In genomic region chr9:17856995-17857394, GRCh38 we compare ENCODE assay signal across 33 cellular contexts.
DNase-seq lines count a peak whose midpoint lies in the region; ATAC-seq, FAIRE-seq and TF ChIP-seq lines count a peak whose summit lies in the region.
"Had no signal": no experiment of that assay in that cellular context is flagged by ENCODE, and none has a peak within 500 bp of the region (broad histone marks: within the 10 kb centered on the region; RNA-seq: fewer than 3 reads in every experiment).

No MANE protein-coding gene starts in this region.

- H2BK120ac ChIP-seq in H1 (replicated peaks; ENCODE audit: low read depth, low read length): no peak overlapping the region

- H4K20me1 ChIP-seq in H1 (replicated peaks in 1 of 2; ENCODE audit: control insufficient read depth in 1 of 2, insufficient read depth in 2 of 2, low read length in 2 of 2) (no peaks in the 10 kb centered on the region), neural cell (ENCODE audit: insufficient read depth) (no peaks in the 10 kb centered on the region)
- H4K20me1 ChIP-seq: BLaER1; BLaER1 treated with 17β-estradiol and CSF1 and Interleukin-3, amounts not matched to agents 10 nM and 100 nM had no signal

- H3K9ac ChIP-seq in H1 (replicated peaks in 1 of 4; ENCODE audit: extremely low read depth in 1 of 4, low read depth in 3 of 4, low read length in 3 of 4) (no peak overlapping the region), neural cell (ENCODE audit: low read length) (no peak overlapping the region)
- H3K9ac ChIP-seq: BLaER1; BLaER1 treated with 17β-estradiol and CSF1 and Interleukin-3, amounts not matched to agents 10 nM and 100 nM had no signal

- no peak overlapping the region for H3K14ac ChIP-seq in H1 (ENCODE audit: insufficient read length)

- ATAC-seq in stimulated activated naive CD8-positive, alpha-beta T cell treated with anti-CD3 and anti-CD28 coated beads, Interleukin-15, Interleukin-2, amounts not matched to agents 100 U/mL and 50 U/mL, for 24 hours: no peak
- ATAC-seq: A549; CD8-positive, alpha-beta T cell had no signal

- no peak overlapping the region for H3K27ac ChIP-seq in H1 (ENCODE audit: low read depth, low read length)
- peak overlapping the region; percentile 34 for H3K27ac ChIP-seq in neural cell (ENCODE audit: low read length)
- H3K27ac ChIP-seq: 22Rv1; A549; BLaER1; BLaER1 treated with 17β-estradiol and CSF1 and Interleukin-3, amounts not matched to agents 10 nM and 100 nM; C4-2B had no signal

- H3K79me2 ChIP-seq in H1 (ENCODE audit: control insufficient read depth in 1 of 2, insufficient read depth in 2 of 2, low read length in 2 of 2) (no peaks in the 10 kb centered on the region), neural cell (replicated peaks; ENCODE audit: insufficient read depth, low read length) (no peaks in the 10 kb centered on the region)

- no peak overlapping the region for H2BK15ac ChIP-seq in H1 (ENCODE audit: low read length)

- H2AK5ac ChIP-seq in H1 (ENCODE audit: low read depth, low read length): no peak overlapping the region

- H4K91ac ChIP-seq in H1 (replicated peaks; ENCODE audit: insufficient read length, low read length): no peak overlapping the region

- H3K23ac ChIP-seq in H1 (ENCODE audit: insufficient read length): no peak overlapping the region

- no peak for TF ChIP-seq POLR2A in H1 (IDR thresholded peaks at IDR 0.05; ENCODE audit: control extremely low read depth in 1 of 2, low read depth in 2 of 2, low read length in 2 of 2)

- no peak overlapping the region for H3K18ac ChIP-seq in H1 (ENCODE audit: extremely low read depth, low read length)

- no peak overlapping the region for H3K56ac ChIP-seq in H1 (replicated peaks; ENCODE audit: insufficient read length, low read depth, low read length)

- H2BK20ac ChIP-seq in H1 (ENCODE audit: low read length): no peak overlapping the region

- H4K5ac ChIP-seq in H1 (ENCODE audit: insufficient read length, low read depth, low read length): no peak overlapping the region

- POLR2A ChIA-PET in HEK293T (lab: Yijun Ruan, JAX) (no interaction called here), H1 (lab: Charles Lee; ENCODE audit: partially characterized antibody) (no interaction called here)

- no peak overlapping the region for H2BK5ac ChIP-seq in H1 (ENCODE audit: low read depth, low read length)

- H3K79me1 ChIP-seq in H1 (ENCODE audit: low read depth, low read length): no peaks in the 10 kb centered on the region

- H2AFZ ChIP-seq in H1 (ENCODE audit: low read length) (peak overlapping the region; percentile 53; the same call in 1 of the 2 replicates), neural cell (ENCODE audit: low read depth, low read length) (no peak overlapping the region)

- CTCF ChIA-PET in HEK293T (lab: Yijun Ruan, JAX) (no interaction called here), H1 (lab: Charles Lee; ENCODE audit: partially characterized antibody) (no interaction called here)

- no peak overlapping the region for H4K8ac ChIP-seq in H1 (ENCODE audit: extremely low read depth, insufficient read depth, low read length)

- no peak for TF ChIP-seq EP300 in H1 (IDR thresholded peaks at IDR 0.05; ENCODE audit: borderline replicate concordance in 1 of 2, low read depth in 2 of 2, low read length in 2 of 2)
- TF ChIP-seq EP300 in neural cell (conservative IDR thresholded peaks at IDR 0.05; ENCODE audit: poor library complexity, severe bottlenecking): peak; percentile 93

- no peaks in the 10 kb centered on the region for H3K9me2 ChIP-seq in neural cell (ENCODE audit: insufficient read depth, low read length)

- 95% methylated on average over 3 of the region's 3 CpGs; no CpG with 5 or more reads in 1 of the 2 experiments for WGBS in H1 (ENCODE audit: extremely low coverage in 1 of 2, insufficient coverage in 1 of 2, insufficient read length in 1 of 2, insufficient replicate concordance in 2 of 2, low coverage in 1 of 2, low lambda C conversion rate in 2 of 2, missing lambda C conversion rate in 1 of 2), 2 experiments

- FAIRE-seq in H1 (lab: Jason Lieb, UNC): no peak
- FAIRE-seq: A204.1, A549, D721Med had no signal

- H3K9me3 ChIP-seq in H1 (ENCODE audit: insufficient read depth in 2 of 2, low read depth in 1 of 2, low read length in 1 of 2) (no peaks in the 10 kb centered on the region), neural cell (ENCODE audit: low read length) (no peaks in the 10 kb centered on the region)
- H3K9me3 ChIP-seq: A549; BE2C; BLaER1; BLaER1 treated with 17β-estradiol and CSF1 and Interleukin-3, amounts not matched to agents 10 nM and 100 nM; Caco-2 had no signal

- H3K36me3 ChIP-seq in H1 (ENCODE audit: control insufficient read depth in 2 of 4, insufficient read depth in 4 of 4, low read length in 3 of 4) (no peaks in the 10 kb centered on the region), neural cell (ENCODE audit: insufficient read depth, low read length) (no peaks in the 10 kb centered on the region)
- H3K36me3 ChIP-seq: BE2C; BLaER1; BLaER1 treated with 17β-estradiol and CSF1 and Interleukin-3, amounts not matched to agents 10 nM and 100 nM had no signal

- DNase-seq in HEK293T (ENCODE audit: extremely low spot score) (no peak), H1 (ENCODE audit: low read depth in 1 of 2, low spot score in 2 of 2) (no peak), MV-4-11 (lab: John Stamatoyannopoulos, UW) (no peak), AG08395 (ENCODE audit: low spot score) (no peak)
- no peak for DNase-seq in stimulated activated naive CD8-positive, alpha-beta T cell treated with anti-CD3 and anti-CD28 coated beads, Interleukin-15, Interleukin-2, amounts not matched to agents 100 U/mL and 50 U/mL, for 24 hours
- DNase-seq: 8988T; ACHN; AML-193; BE2C; C1 segment of cervical spinal cord; Caco-2; Calu3; CD4-positive, alpha-beta memory T cell; CD4-positive, alpha-beta T cell; CD4-positive, CD25-positive, alpha-beta regulatory T cell; CD8-positive, alpha-beta memory T cell; CD8-positive, alpha-beta T cell; COR-L47; DMS 273 treated with DMSO at 0.1 percent for 48 hours; DMS153; DMS53; DMS79; DMS79 treated with DMSO at 0.1 percent for 48 hours; DND-41; EL had no signal

- peaks cover 0 to 2% (median 0%) of the 10 kb centered on the region in 4 experiments; a peak in 1 of 7 replicates for H3K4me1 ChIP-seq in H1 (replicated peaks in 1 of 4; ENCODE audit: control insufficient read depth in 3 of 4, insufficient read depth in 4 of 4, low read length in 3 of 4)
- H3K4me1 ChIP-seq: A549; BE2C; BLaER1; BLaER1 treated with 17β-estradiol and CSF1 and Interleukin-3, amounts not matched to agents 10 nM and 100 nM; Caco-2 had no signal

- H3K4me2 ChIP-seq in H1 (ENCODE audit: insufficient read depth in 1 of 2, low read depth in 2 of 2, low read length in 2 of 2) (no peak overlapping the region), neural cell (ENCODE audit: low read length) (no peak overlapping the region)
- H3K4me2 ChIP-seq: A549; BLaER1; BLaER1 treated with 17β-estradiol and CSF1 and Interleukin-3, amounts not matched to agents 10 nM and 100 nM had no signal

- no peaks in the 10 kb centered on the region; a peak in 1 of 7 replicates for H3K27me3 ChIP-seq in H1 (replicated peaks in 1 of 4; ENCODE audit: control insufficient read depth in 3 of 4, extremely low read depth in 1 of 4, insufficient read depth in 3 of 4, low read length in 3 of 4)
- H3K27me3 ChIP-seq in neural cell (ENCODE audit: insufficient read depth, low read depth, low read length): no peaks in the 10 kb centered on the region
- H3K27me3 ChIP-seq: BE2C, BLaER1 had no signal

- no peak overlapping the region for H3K4ac ChIP-seq in H1 (replicated peaks; ENCODE audit: insufficient read length, low read depth, low read length)

- H2BK12ac ChIP-seq in H1 (ENCODE audit: low read depth, low read length): no peak overlapping the region

- no peak for TF ChIP-seq RAD21 in H1 (IDR thresholded peaks at IDR 0.05 in 1 of 2, conservative IDR thresholded peaks at IDR 0.05 in 1 of 2; ENCODE audit: low read depth in 2 of 2, low read length in 2 of 2)
- no peak for TF ChIP-seq RAD21 in neural cell (conservative IDR thresholded peaks at IDR 0.05)

- H3F3A ChIP-seq in neural cell (ENCODE audit: insufficient read depth, low read length, poor library complexity, severe bottlenecking): no peaks in the 10 kb centered on the region

- no peaks in the 10 kb centered on the region for H3K23me2 ChIP-seq in H1 (ENCODE audit: low read depth, low read length)

- no peak overlapping the region for H3K4me3 ChIP-seq in H1 (ENCODE audit: extremely low read depth in 1 of 4, insufficient read depth in 2 of 4, low read depth in 3 of 4, low read length in 4 of 4)
- no peak overlapping the region for H3K4me3 ChIP-seq in neural cell (ENCODE audit: low read length)
- H3K4me3 ChIP-seq: A549; BLaER1; BLaER1 treated with 17β-estradiol and CSF1 and Interleukin-3, amounts not matched to agents 10 nM and 100 nM had no signal

- TF ChIP-seq CTCF in H1 (IDR thresholded peaks at IDR 0.05; ENCODE audit: control extremely low read depth in 1 of 3, insufficient read depth in 1 of 3, low read depth in 1 of 3, low read length in 3 of 3) (no peak), neural cell (IDR thresholded peaks at IDR 0.05; ENCODE audit: poor library complexity, severe bottlenecking) (no peak)

TF ChIP-seq in HEK293T, 16 proteins besides CTCF, POLR2A, EP300 and RAD21 (continues in another document):
- TF ChIP-seq FOXA1 (IDR thresholded peaks at IDR 0.05) (no peak), BHLHE40 (IDR thresholded peaks at IDR 0.05; ENCODE audit: borderline replicate concordance) (no peak)

TF ChIP-seq in H1, 55 proteins besides CTCF, POLR2A, EP300 and RAD21 (continues in another document):
- TF ChIP-seq RFX5 (IDR thresholded peaks at IDR 0.05; ENCODE audit: borderline replicate concordance, low read depth, low read length): no peak
- no peak for TF ChIP-seq GABPA (IDR thresholded peaks at IDR 0.05; ENCODE audit: borderline replicate concordance, insufficient read depth, low read length)
- no peak for TF ChIP-seq POU5F1 (IDR thresholded peaks at IDR 0.05; ENCODE audit: low read depth, low read length)
- TF ChIP-seq RBBP5 (IDR thresholded peaks at IDR 0.05; ENCODE audit: borderline replicate concordance, low read depth, low read length): no peak
- no peak for TF ChIP-seq POLR2AphosphoS5 (IDR thresholded peaks at IDR 0.05; ENCODE audit: low read depth, low read length)

TF ChIP-seq in neural cell, 6 proteins besides CTCF, POLR2A, EP300 and RAD21 (continues in another document):
- TF ChIP-seq TAF1 (IDR thresholded peaks at IDR 0.05; ENCODE audit: low read depth): no peak
- TF ChIP-seq POLR2AphosphoS5 (IDR thresholded peaks at IDR 0.05): peak; percentile 76
- no peak for TF ChIP-seq MXI1 (conservative IDR thresholded peaks at IDR 0.05; ENCODE audit: poor library complexity, severe bottlenecking)
- TF ChIP-seq EZH2 (IDR thresholded peaks at IDR 0.05; ENCODE audit: borderline replicate concordance, insufficient read depth, low read length, poor library complexity, severe bottlenecking): no peak
- TF ChIP-seq SMC3 (conservative IDR thresholded peaks at IDR 0.05; ENCODE audit: poor library complexity): no peak
